Comparison of ENCODE assay signal across 1 cellular context in the genomic region with DNA sequence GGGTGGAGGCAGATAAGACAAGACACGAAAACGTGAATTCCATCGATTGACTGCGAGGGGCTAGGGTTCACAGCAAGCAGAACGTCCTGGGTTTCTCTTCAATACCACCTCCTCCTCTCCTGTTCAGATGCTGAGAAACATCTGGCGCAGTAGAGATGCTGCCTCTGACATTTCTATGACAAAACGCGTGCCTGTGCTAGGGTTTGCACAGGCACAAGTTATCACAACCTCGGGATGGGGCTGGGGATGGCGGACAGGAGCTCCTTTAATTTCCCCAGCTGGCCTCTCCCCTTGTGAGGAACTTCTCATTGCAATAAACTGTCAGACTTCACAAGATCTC.
TF ChIP-seq lines count a peak whose summit lies in the region.

No MANE protein-coding gene starts in this region.

TF ChIP-seq in SK-N-SH treated with all-trans-retinoic acid at 6 μM for 48 hours, 23 proteins besides CTCF, POLR2A, EP300 and RAD21 (continued from another document):
- TF ChIP-seq ZC3H10 (CRISPR knock-in tag; IDR thresholded peaks at IDR 0.05): no peak
- TF ChIP-seq, protein P1, sequence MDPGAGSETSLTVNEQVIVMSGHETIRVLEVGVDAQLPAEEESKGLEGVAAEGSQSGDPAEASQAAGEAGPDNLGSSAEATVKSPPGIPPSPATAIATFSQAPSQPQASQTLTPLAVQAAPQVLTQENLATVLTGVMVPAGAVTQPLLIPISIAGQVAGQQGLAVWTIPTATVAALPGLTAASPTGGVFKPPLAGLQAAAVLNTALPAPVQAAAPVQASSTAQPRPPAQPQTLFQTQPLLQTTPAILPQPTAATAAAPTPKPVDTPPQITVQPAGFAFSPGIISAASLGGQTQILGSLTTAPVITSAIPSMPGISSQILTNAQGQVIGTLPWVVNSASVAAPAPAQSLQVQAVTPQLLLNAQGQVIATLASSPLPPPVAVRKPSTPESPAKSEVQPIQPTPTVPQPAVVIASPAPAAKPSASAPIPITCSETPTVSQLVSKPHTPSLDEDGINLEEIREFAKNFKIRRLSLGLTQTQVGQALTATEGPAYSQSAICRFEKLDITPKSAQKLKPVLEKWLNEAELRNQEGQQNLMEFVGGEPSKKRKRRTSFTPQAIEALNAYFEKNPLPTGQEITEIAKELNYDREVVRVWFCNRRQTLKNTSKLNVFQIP (CRISPR knock-in tag; IDR thresholded peaks at IDR 0.05; ENCODE audit: borderline replicate concordance, low read depth): no peak
- no peak for TF ChIP-seq GLIS3 (CRISPR knock-in tag; IDR thresholded peaks at IDR 0.05)
- no peak for TF ChIP-seq ARNTL (CRISPR knock-in tag; IDR thresholded peaks at IDR 0.05; ENCODE audit: borderline replicate concordance, low read depth)
- TF ChIP-seq ISL1 (CRISPR knock-in tag; IDR thresholded peaks at IDR 0.05): no peak
- TF ChIP-seq SNAI2 (CRISPR knock-in tag; IDR thresholded peaks at IDR 0.05): no peak
- no peak for TF ChIP-seq ZNF70 (CRISPR knock-in tag; IDR thresholded peaks at IDR 0.05)
- no peak for TF ChIP-seq ZNF565 (CRISPR knock-in tag; conservative IDR thresholded peaks at IDR 0.05; ENCODE audit: low read depth)
- no peak for TF ChIP-seq RARB (CRISPR knock-in tag; IDR thresholded peaks at IDR 0.05)
- TF ChIP-seq, protein P2, sequence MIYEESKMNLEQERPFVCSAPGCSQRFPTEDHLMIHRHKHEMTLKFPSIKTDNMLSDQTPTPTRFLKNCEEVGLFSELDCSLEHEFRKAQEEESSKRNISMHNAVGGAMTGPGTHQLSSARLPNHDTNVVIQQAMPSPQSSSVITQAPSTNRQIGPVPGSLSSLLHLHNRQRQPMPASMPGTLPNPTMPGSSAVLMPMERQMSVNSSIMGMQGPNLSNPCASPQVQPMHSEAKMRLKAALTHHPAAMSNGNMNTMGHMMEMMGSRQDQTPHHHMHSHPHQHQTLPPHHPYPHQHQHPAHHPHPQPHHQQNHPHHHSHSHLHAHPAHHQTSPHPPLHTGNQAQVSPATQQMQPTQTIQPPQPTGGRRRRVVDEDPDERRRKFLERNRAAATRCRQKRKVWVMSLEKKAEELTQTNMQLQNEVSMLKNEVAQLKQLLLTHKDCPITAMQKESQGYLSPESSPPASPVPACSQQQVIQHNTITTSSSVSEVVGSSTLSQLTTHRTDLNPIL (CRISPR knock-in tag; IDR thresholded peaks at IDR 0.05; ENCODE audit: low read depth): no peak
- TF ChIP-seq, protein P3, sequence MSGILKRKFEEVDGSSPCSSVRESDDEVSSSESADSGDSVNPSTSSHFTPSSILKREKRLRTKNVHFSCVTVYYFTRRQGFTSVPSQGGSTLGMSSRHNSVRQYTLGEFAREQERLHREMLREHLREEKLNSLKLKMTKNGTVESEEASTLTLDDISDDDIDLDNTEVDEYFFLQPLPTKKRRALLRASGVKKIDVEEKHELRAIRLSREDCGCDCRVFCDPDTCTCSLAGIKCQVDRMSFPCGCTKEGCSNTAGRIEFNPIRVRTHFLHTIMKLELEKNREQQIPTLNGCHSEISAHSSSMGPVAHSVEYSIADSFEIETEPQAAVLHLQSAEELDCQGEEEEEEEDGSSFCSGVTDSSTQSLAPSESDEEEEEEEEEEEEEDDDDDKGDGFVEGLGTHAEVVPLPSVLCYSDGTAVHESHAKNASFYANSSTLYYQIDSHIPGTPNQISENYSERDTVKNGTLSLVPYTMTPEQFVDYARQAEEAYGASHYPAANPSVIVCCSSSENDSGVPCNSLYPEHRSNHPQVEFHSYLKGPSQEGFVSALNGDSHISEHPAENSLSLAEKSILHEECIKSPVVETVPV (CRISPR knock-in tag; IDR thresholded peaks at IDR 0.05): no peak
- no peak for TF ChIP-seq ZFP3 (CRISPR knock-in tag; IDR thresholded peaks at IDR 0.05)
- TF ChIP-seq CSDC2 (CRISPR knock-in tag; IDR thresholded peaks at IDR 0.05): no peak
- TF ChIP-seq TCF4 (CRISPR knock-in tag; IDR thresholded peaks at IDR 0.05; ENCODE audit: borderline replicate concordance): no peak
- TF ChIP-seq, protein P4, sequence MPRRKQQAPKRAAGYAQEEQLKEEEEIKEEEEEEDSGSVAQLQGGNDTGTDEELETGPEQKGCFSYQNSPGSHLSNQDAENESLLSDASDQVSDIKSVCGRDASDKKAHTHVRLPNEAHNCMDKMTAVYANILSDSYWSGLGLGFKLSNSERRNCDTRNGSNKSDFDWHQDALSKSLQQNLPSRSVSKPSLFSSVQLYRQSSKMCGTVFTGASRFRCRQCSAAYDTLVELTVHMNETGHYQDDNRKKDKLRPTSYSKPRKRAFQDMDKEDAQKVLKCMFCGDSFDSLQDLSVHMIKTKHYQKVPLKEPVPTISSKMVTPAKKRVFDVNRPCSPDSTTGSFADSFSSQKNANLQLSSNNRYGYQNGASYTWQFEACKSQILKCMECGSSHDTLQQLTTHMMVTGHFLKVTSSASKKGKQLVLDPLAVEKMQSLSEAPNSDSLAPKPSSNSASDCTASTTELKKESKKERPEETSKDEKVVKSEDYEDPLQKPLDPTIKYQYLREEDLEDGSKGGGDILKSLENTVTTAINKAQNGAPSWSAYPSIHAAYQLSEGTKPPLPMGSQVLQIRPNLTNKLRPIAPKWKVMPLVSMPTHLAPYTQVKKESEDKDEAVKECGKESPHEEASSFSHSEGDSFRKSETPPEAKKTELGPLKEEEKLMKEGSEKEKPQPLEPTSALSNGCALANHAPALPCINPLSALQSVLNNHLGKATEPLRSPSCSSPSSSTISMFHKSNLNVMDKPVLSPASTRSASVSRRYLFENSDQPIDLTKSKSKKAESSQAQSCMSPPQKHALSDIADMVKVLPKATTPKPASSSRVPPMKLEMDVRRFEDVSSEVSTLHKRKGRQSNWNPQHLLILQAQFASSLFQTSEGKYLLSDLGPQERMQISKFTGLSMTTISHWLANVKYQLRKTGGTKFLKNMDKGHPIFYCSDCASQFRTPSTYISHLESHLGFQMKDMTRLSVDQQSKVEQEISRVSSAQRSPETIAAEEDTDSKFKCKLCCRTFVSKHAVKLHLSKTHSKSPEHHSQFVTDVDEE (CRISPR knock-in tag; IDR thresholded peaks at IDR 0.05): no peak
TF ChIP-seq in SK-N-SH treated with all-trans-retinoic acid at 6 μM for 48 hours: peak in this region for 0.
